In the genomic region with DNA sequence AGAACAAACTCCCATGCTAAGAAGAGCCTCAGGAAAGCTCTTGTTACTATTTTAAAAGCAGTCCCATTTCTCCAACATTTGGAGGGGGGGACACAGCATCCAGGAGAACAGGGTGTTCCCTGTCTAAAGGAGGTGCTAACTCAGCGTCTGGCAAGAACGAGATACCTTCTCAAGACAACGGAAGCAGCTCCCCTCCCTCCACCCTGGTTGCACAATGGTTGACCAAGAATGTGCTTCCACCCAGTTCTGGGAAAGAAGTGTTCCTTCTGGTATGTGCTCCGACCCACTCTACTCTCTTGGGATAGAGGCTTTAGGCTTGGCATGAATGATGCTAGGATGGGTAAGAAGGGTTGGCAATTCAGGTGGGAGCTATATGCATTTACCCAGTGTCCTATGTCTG, we compare ENCODE assay signal across 13 cellular contexts. TPM values are rescaled to one million over a fixed set of nuclear protein-coding genes. Genes with fewer than 3 reads are reported as not detected.
DNase-seq lines count a peak whose midpoint lies in the region; ATAC-seq and TF ChIP-seq lines count a peak whose summit lies in the region.
"Had no signal": no experiment of that assay in that cellular context is flagged by ENCODE, and none has a peak within 500 bp of the region (broad histone marks: within the 10 kb centered on the region; RNA-seq: fewer than 3 reads in every experiment).

No MANE protein-coding gene starts in this region.

- 19 to 43% methylated on average over 3 to 4 of the region's 4 CpGs for WGBS in thyroid gland, 2 donors

- peaks cover 3% of the 10 kb centered on the region for H3K27me3 Mint-ChIP-seq in activated naive CD8-positive, alpha-beta T cell treated with anti-CD3 and anti-CD28 coated beads for 36 hours

- H3K27me3 ChIP-seq in thyroid gland (no peaks in the 10 kb centered on the region), MG63 (no peaks in the 10 kb centered on the region)

- H3K4me3 Mint-ChIP-seq in activated naive CD8-positive, alpha-beta T cell treated with anti-CD3 and anti-CD28 coated beads for 36 hours: no peak overlapping the region
- H3K4me3 Mint-ChIP-seq: CD4-positive, alpha-beta T cell had no signal

- DNase-seq in LoVo (ENCODE audit: low spot score) (peak; percentile 17), epithelial cell of esophagus (ENCODE audit: low read depth) (peak; percentile 98), kidney tubule cell (ENCODE audit: low spot score) (peak; percentile 7), thyroid gland (peak; percentile 25 to 36), MG63 (no peak)
- no peak for DNase-seq in activated CD4-positive, alpha-beta T cell treated with anti-CD3 and anti-CD28 coated beads, Interleukin-2, amount 50 U/mL, for 4 hours
- DNase-seq in activated naive CD8-positive, alpha-beta T cell treated with anti-CD3 and anti-CD28 coated beads for 36 hours: no peak
- DNase-seq: CD4-positive, alpha-beta T cell; islet precursor cell; NCI-H146 had no signal

- H3K27ac ChIP-seq in thyroid gland: no peak overlapping the region

- H3K9me3 Mint-ChIP-seq in activated naive CD8-positive, alpha-beta T cell treated with anti-CD3 and anti-CD28 coated beads for 36 hours: no peaks in the 10 kb centered on the region
- H3K9me3 Mint-ChIP-seq: CD4-positive, alpha-beta T cell had no signal

- no peak for TF ChIP-seq CTCF in epithelial cell of esophagus (IDR thresholded peaks at IDR 0.05; ENCODE audit: insufficient read depth, low read depth, low read length, missing control alignments)
- TF ChIP-seq CTCF in thyroid gland (IDR thresholded peaks at IDR 0.05): no peak

- ATAC-seq in GM18511 (IDR thresholded peaks at IDR 0.05; ENCODE audit: unreplicated experiment): no peak
- ATAC-seq: SK-N-SH treated with all-trans-retinoic acid at 6 μM for 48 hours had no signal

- intact Hi-C loops in thyroid gland (cut with DNase I): no loop called here

- no peaks in the 10 kb centered on the region for H3K9me3 ChIP-seq in thyroid gland
- H3K9me3 ChIP-seq in MG63: no peaks in the 10 kb centered on the region

- H3K36me3 ChIP-seq in thyroid gland: no peaks in the 10 kb centered on the region
- H3K36me3 ChIP-seq in MG63: no peaks in the 10 kb centered on the region

- H3K27ac Mint-ChIP-seq in activated naive CD8-positive, alpha-beta T cell treated with anti-CD3 and anti-CD28 coated beads for 36 hours: no peak overlapping the region
- H3K27ac Mint-ChIP-seq: CD4-positive, alpha-beta T cell had no signal

- H3K4me3 ChIP-seq in epithelial cell of esophagus (ENCODE audit: low read length) (peak overlapping the region; percentile 54), thyroid gland (replicated peaks in 1 of 3) (no peak overlapping the region), MG63 (no peak overlapping the region)

- no peaks in the 10 kb centered on the region for H3K4me1 Mint-ChIP-seq in activated naive CD8-positive, alpha-beta T cell treated with anti-CD3 and anti-CD28 coated beads for 36 hours

- H3K4me1 ChIP-seq in thyroid gland: peaks cover 0 to 24% of the 10 kb centered on the region in 2 donors

- H3K36me3 Mint-ChIP-seq in activated naive CD8-positive, alpha-beta T cell treated with anti-CD3 and anti-CD28 coated beads for 36 hours: no peaks in the 10 kb centered on the region

- no peak for TF ChIP-seq POLR2A in thyroid gland (IDR thresholded peaks at IDR 0.05)

RNA-seq across cellular contexts. Expression of a gene that starts 1.5 kb away (rescaled TPM):
- total RNA-seq in thyroid gland: under 1 TPM in 1 of 4 donors, not detected in 3; 0.27 TPM
- total RNA-seq in activated naive CD8-positive, alpha-beta T cell treated with anti-CD3 and anti-CD28 coated beads for 36 hours: not detected
- not detected in 2 replicates for total RNA-seq in MG63 (2014; rRNA removed; shearing (Covaris generic); ENCODE audit: low replicate concordance)
- total RNA-seq: CD4-positive, alpha-beta T cell had no signal

RNA-seq across cellular contexts. Expression of a gene that starts 20.9 kb away (rescaled TPM):
- not detected for total RNA-seq in thyroid gland
- total RNA-seq in activated naive CD8-positive, alpha-beta T cell treated with anti-CD3 and anti-CD28 coated beads for 36 hours: not detected
- total RNA-seq in MG63 (2014; rRNA removed; shearing (Covaris generic); ENCODE audit: low replicate concordance): not detected in 2 replicates
- total RNA-seq: CD4-positive, alpha-beta T cell; endothelial cell of umbilical vein had no signal

RNA-seq across cellular contexts. Expression of a gene that starts 25.7 kb away (rescaled TPM):
- total RNA-seq in thyroid gland: 1 to 10 TPM in 1 of 4 donors, not detected in 3; 1.4 TPM
- not detected for total RNA-seq in activated naive CD8-positive, alpha-beta T cell treated with anti-CD3 and anti-CD28 coated beads for 36 hours
- total RNA-seq in MG63 (2014; rRNA removed; shearing (Covaris generic); ENCODE audit: low replicate concordance): 0.23 TPM in 1 of 2 replicates, not detected in the other

RNA-seq across cellular contexts. Expression of a gene that starts 42.6 kb away (rescaled TPM):
- not detected for total RNA-seq in thyroid gland
- total RNA-seq in activated naive CD8-positive, alpha-beta T cell treated with anti-CD3 and anti-CD28 coated beads for 36 hours: not detected
- total RNA-seq in MG63 (2014; rRNA removed; shearing (Covaris generic); ENCODE audit: low replicate concordance): not detected in 2 replicates
- total RNA-seq: CD4-positive, alpha-beta T cell; endothelial cell of umbilical vein had no signal

RNA-seq across cellular contexts. Expression of a gene that starts 58.4 kb away (rescaled TPM):
- total RNA-seq in thyroid gland: not detected
- total RNA-seq in activated naive CD8-positive, alpha-beta T cell treated with anti-CD3 and anti-CD28 coated beads for 36 hours: not detected
- not detected in 2 replicates for total RNA-seq in MG63 (2014; rRNA removed; shearing (Covaris generic); ENCODE audit: low replicate concordance)
- total RNA-seq: CD4-positive, alpha-beta T cell; endothelial cell of umbilical vein had no signal

Comparison
In these comparisons a context has a peak if more than half of its experiments do, and no peak if none do; other contexts are left out.
1. DNase-seq: peak in LoVo (single experiment), epithelial cell of esophagus (single experiment), kidney tubule cell (single experiment) and thyroid gland (2 of 2); none in activated CD4-positive, alpha-beta T cell treated with anti-CD3 and anti-CD28 coated beads, Interleukin-2, amount 50 U/mL, for 4 hours (0 of 2), activated naive CD8-positive, alpha-beta T cell treated with anti-CD3 and anti-CD28 coated beads for 36 hours (single experiment) and MG63 (single experiment).